Comparison of ENCODE assay signal across 11 cellular contexts in the genomic region with DNA sequence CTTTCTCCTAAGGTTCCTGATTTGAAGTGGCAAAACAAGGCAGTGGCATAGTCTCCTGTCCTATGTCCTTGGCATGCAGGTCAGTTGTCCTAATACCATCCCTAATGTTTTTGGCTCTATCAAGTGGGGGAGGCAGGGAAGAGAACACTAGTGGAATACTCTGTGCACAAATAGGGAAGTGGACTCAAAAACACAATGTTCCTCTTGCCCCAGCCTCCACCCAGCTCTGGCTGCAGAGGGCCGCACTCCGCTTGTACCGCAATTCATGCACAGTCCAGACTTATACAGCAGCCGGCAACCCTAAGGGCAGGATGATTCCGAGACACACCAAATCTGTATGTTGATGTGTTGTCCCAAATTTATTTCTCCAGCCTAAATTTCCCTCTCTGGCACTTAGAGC. TPM values are rescaled to one million over a fixed set of nuclear protein-coding genes. Genes with fewer than 3 reads are reported as not detected.
A peak's percentile ranks its signal among the peaks of the same experiment; 100 is the strongest.
DNase-seq lines count a peak whose midpoint lies in the region; ATAC-seq and TF ChIP-seq lines count a peak whose summit lies in the region.
"Had no signal": no experiment of that assay in that cellular context is flagged by ENCODE, and none has a peak within 500 bp of the region (broad histone marks: within the 10 kb centered on the region; RNA-seq: fewer than 3 reads in every experiment).

No MANE protein-coding gene starts in this region.

- H3K27me3 Mint-ChIP-seq in activated naive CD8-positive, alpha-beta T cell treated with anti-CD3 and anti-CD28 coated beads, Interleukin-2, amount 10 ng/mL, durations not matched to agents 7 days and 5 days: no peaks in the 10 kb centered on the region
- no peaks in the 10 kb centered on the region for H3K27me3 Mint-ChIP-seq in activated naive CD8-positive, alpha-beta T cell treated with anti-CD3 and anti-CD28 coated beads for 36 hours

- no peak overlapping the region for H4K8ac ChIP-seq in neuronal stem cell (ENCODE audit: low read depth, low read length)

- CTCF ChIA-PET in GM10248 (lab: Yijun Ruan, JAX): interaction anchor here (0.6 to 14.0 kb wide), 8 partner anchors 12 to 202 kb away, joined by 4 to 247 read pairs (median 5); partner anchors contain the start of gene PLEKHO1

- TF ChIP-seq CTCF in vagina (IDR thresholded peaks at IDR 0.05): no peak
- no peak for TF ChIP-seq CTCF in GM10248 (IDR thresholded peaks at IDR 0.05; ENCODE audit: control extremely low read depth, extremely low read depth, low read depth, missing control alignments)

- no peak overlapping the region for H4K91ac ChIP-seq in neuronal stem cell (ENCODE audit: low read depth, low read length, poor library complexity)

- no peak overlapping the region for H2BK5ac ChIP-seq in neuronal stem cell (ENCODE audit: low read length)

- POLR2A ChIA-PET in activated naive CD8-positive, alpha-beta T cell treated with anti-CD3 and anti-CD28 coated beads, Interleukin-2, amount 10 ng/mL, durations not matched to agents 7 days and 5 days (lab: Charles Lee): interaction anchor here (0.5 to 3.3 kb wide), 3 partner anchors 8 to 90 kb away, joined by 3 to 20 read pairs (median 5); no protein-coding TSS in a partner anchor
- POLR2A ChIA-PET in GM10248 (lab: Yijun Ruan, JAX): no interaction called here

- no peak overlapping the region for H2AFZ ChIP-seq in neuronal stem cell (ENCODE audit: low read length)

- intact Hi-C loops in cardiac septum (cut with DNase I) (no loop called here), vagina (cut with DNase I) (loop anchor here (10.0 kb wide), 1 partner anchor 199 kb away; no protein-coding TSS in a partner anchor)

- peak overlapping the region; percentile 63 for H2AK5ac ChIP-seq in neuronal stem cell (ENCODE audit: low read depth, low read length)

- H3K36me3 ChIP-seq in neuronal stem cell (replicated peaks in 1 of 2; ENCODE audit: control insufficient read depth in 2 of 2, insufficient read depth in 2 of 2, low read length in 2 of 2) (peaks cover 9 to 21% of the 10 kb centered on the region in 2 donors), vagina (no peaks in the 10 kb centered on the region)

- no peak overlapping the region for H3K18ac ChIP-seq in neuronal stem cell (ENCODE audit: low read length)

- H3K4me1 Mint-ChIP-seq in activated naive CD8-positive, alpha-beta T cell treated with anti-CD3 and anti-CD28 coated beads, Interleukin-2, amount 10 ng/mL, durations not matched to agents 7 days and 5 days: peaks cover 62% of the 10 kb centered on the region
- peaks cover 55% of the 10 kb centered on the region for H3K4me1 Mint-ChIP-seq in activated naive CD8-positive, alpha-beta T cell treated with anti-CD3 and anti-CD28 coated beads for 36 hours

- H3K4me2 ChIP-seq in neuronal stem cell (ENCODE audit: insufficient read depth, low read length, poor library complexity, severe bottlenecking): no peak overlapping the region

- no peak overlapping the region for H2BK12ac ChIP-seq in neuronal stem cell (ENCODE audit: low read length)

- H3K23ac ChIP-seq in neuronal stem cell (ENCODE audit: low read depth, low read length, poor library complexity): no peak overlapping the region

- H3K27ac ChIP-seq in neuronal stem cell (replicated peaks; ENCODE audit: low read length): no peak overlapping the region
- peak overlapping the region; percentile 95 for H3K27ac ChIP-seq in vagina

- no peaks in the 10 kb centered on the region for H3K9me3 ChIP-seq in neuronal stem cell (replicated peaks in 1 of 2; ENCODE audit: control insufficient read depth in 2 of 2, insufficient read depth in 1 of 2, low read depth in 1 of 2, low read length in 2 of 2)
- no peaks in the 10 kb centered on the region for H3K9me3 ChIP-seq in vagina

- no peak for DNase-seq in activated naive CD8-positive, alpha-beta T cell treated with anti-CD3 and anti-CD28 coated beads, Interleukin-2, amount 10 ng/mL, durations not matched to agents 7 days and 5 days
- DNase-seq in activated naive CD8-positive, alpha-beta T cell treated with anti-CD3 and anti-CD28 coated beads for 36 hours: no peak
- DNase-seq in cardiac septum (ENCODE audit: low spot score): peak; percentile 76
- no peak for DNase-seq in neuronal stem cell (ENCODE audit: low spot score)
- DNase-seq in vagina (ENCODE audit: extremely low spot score in 2 of 2): no peak
- no peak for DNase-seq in GM10248 (ENCODE audit: extremely low spot score)
- DNase-seq in NCI-H1105 (lab: John Stamatoyannopoulos, UW): no peak
- DNase-seq: brain microvascular endothelial cell; NK-92 treated with Interleukin-12 subunit alpha and Interleukin-12 subunit beta, amount 100 ng/mL, for 24 hours; T-helper 9 cell had no signal

- H3K27ac Mint-ChIP-seq in activated naive CD8-positive, alpha-beta T cell treated with anti-CD3 and anti-CD28 coated beads, Interleukin-2, amount 10 ng/mL, durations not matched to agents 7 days and 5 days: peak overlapping the region; percentile 3
- no peak overlapping the region for H3K27ac Mint-ChIP-seq in activated naive CD8-positive, alpha-beta T cell treated with anti-CD3 and anti-CD28 coated beads for 36 hours

- no peak overlapping the region for H3K14ac ChIP-seq in neuronal stem cell (ENCODE audit: low read length)

- peaks cover 2% of the 10 kb centered on the region for H3K79me1 ChIP-seq in neuronal stem cell (ENCODE audit: low read depth, low read length)

- no peak overlapping the region for H3K4me3 ChIP-seq in neuronal stem cell (ENCODE audit: low read length in 2 of 2)
- H3K4me3 ChIP-seq in vagina: no peak overlapping the region

- no CpG with 5 or more reads among the region's 5 CpGs for WGBS in neuronal stem cell (ENCODE audit: extremely low coverage in 2 of 2, insufficient read length in 2 of 2, insufficient replicate concordance in 1 of 2), 2 donors

- H3K4me3 Mint-ChIP-seq in activated naive CD8-positive, alpha-beta T cell treated with anti-CD3 and anti-CD28 coated beads, Interleukin-2, amount 10 ng/mL, durations not matched to agents 7 days and 5 days: no peak overlapping the region
- H3K4me3 Mint-ChIP-seq in activated naive CD8-positive, alpha-beta T cell treated with anti-CD3 and anti-CD28 coated beads for 36 hours: no peak overlapping the region

- H3K4ac ChIP-seq in neuronal stem cell (ENCODE audit: low read length): no peak overlapping the region

- H3K27me3 ChIP-seq in neuronal stem cell (ENCODE audit: control insufficient read depth in 3 of 3, insufficient read depth in 3 of 3, low read depth in 1 of 3, low read length in 3 of 3) (no peaks in the 10 kb centered on the region), vagina (no peaks in the 10 kb centered on the region)
- H3K27me3 ChIP-seq: brain microvascular endothelial cell had no signal

- ATAC-seq in activated naive CD8-positive, alpha-beta T cell treated with anti-CD3 and anti-CD28 coated beads, Interleukin-2, amount 10 ng/mL, durations not matched to agents 7 days and 5 days (ENCODE audit: low read depth): no peak
- ATAC-seq in HG02970 (IDR thresholded peaks at IDR 0.05; ENCODE audit: low FRiP score, unreplicated experiment): no peak

- TF ChIP-seq POLR2A in vagina (IDR thresholded peaks at IDR 0.05): no peak

- H2BK15ac ChIP-seq in neuronal stem cell (ENCODE audit: low read length): no peak overlapping the region

- no peaks in the 10 kb centered on the region for H3K9me3 Mint-ChIP-seq in activated naive CD8-positive, alpha-beta T cell treated with anti-CD3 and anti-CD28 coated beads, Interleukin-2, amount 10 ng/mL, durations not matched to agents 7 days and 5 days
- no peaks in the 10 kb centered on the region for H3K9me3 Mint-ChIP-seq in activated naive CD8-positive, alpha-beta T cell treated with anti-CD3 and anti-CD28 coated beads for 36 hours

- peaks cover 26 to 27% of the 10 kb centered on the region in 2 donors for H3K4me1 ChIP-seq in neuronal stem cell (ENCODE audit: control insufficient read depth in 2 of 2, insufficient read depth in 1 of 2, low read depth in 1 of 2, low read length in 2 of 2)
- H3K4me1 ChIP-seq in vagina: peaks cover 38% of the 10 kb centered on the region

- no peak overlapping the region for H2BK120ac ChIP-seq in neuronal stem cell (ENCODE audit: low read depth, low read length)

- H3K9ac ChIP-seq in neuronal stem cell (ENCODE audit: low read depth, low read length, poor library complexity): no peak overlapping the region

- peaks cover 11% of the 10 kb centered on the region for H3K36me3 Mint-ChIP-seq in activated naive CD8-positive, alpha-beta T cell treated with anti-CD3 and anti-CD28 coated beads, Interleukin-2, amount 10 ng/mL, durations not matched to agents 7 days and 5 days
- peaks cover 9% of the 10 kb centered on the region for H3K36me3 Mint-ChIP-seq in activated naive CD8-positive, alpha-beta T cell treated with anti-CD3 and anti-CD28 coated beads for 36 hours

RNA-seq across cellular contexts. Expression of gene PLEKHO1, which starts 14.5 kb away (rescaled TPM):
- total RNA-seq in activated naive CD8-positive, alpha-beta T cell treated with anti-CD3 and anti-CD28 coated beads, Interleukin-2, amount 10 ng/mL, durations not matched to agents 7 days and 5 days: 100 to 1,000 TPM; 140 to 143 TPM
- total RNA-seq in activated naive CD8-positive, alpha-beta T cell treated with anti-CD3 and anti-CD28 coated beads for 36 hours: 10 to 100 TPM; 14.9 to 15.5 TPM
- total RNA-seq in cardiac septum: 88.8 TPM
- 66.9 TPM for polyA plus RNA-seq in neuronal stem cell (2013, experiment 1 of 2)
- polyA plus RNA-seq in neuronal stem cell (2013, experiment 2 of 2): 65.3 TPM
- total RNA-seq in vagina: 33.9 TPM
